Comparison of ENCODE assay signal across 8 cellular contexts in genomic region chr2:74199275-74199701, GRCh38. TPM values are rescaled to one million over a fixed set of nuclear protein-coding genes. Genes with fewer than 3 reads are reported as not detected.
A peak's percentile ranks its signal among the peaks of the same experiment; 100 is the strongest.
DNase-seq lines count a peak whose midpoint lies in the region; ATAC-seq and TF ChIP-seq lines count a peak whose summit lies in the region.

No MANE protein-coding gene starts in this region.

- peaks cover 31% of the 10 kb centered on the region for H3K36me3 ChIP-seq in A673 (ENCODE audit: insufficient read depth, low read length, poor library complexity, severe bottlenecking)
- peaks cover 45% of the 10 kb centered on the region for H3K36me3 ChIP-seq in HUES6 (ENCODE audit: control insufficient read depth, insufficient read depth, low read length)
- H3K36me3 ChIP-seq in mucosa of descending colon (ENCODE audit: low read depth) = no peaks in the 10 kb centered on the region

- H3K4me1 ChIP-seq in A673 (ENCODE audit: insufficient read depth, low read length, poor library complexity, severe bottlenecking) (peaks cover 17% of the 10 kb centered on the region), HUES6 (ENCODE audit: control insufficient read depth, insufficient read depth, low read length) (peaks cover 15% of the 10 kb centered on the region), mucosa of descending colon (ENCODE audit: low read depth) (peaks cover 2% of the 10 kb centered on the region)

- intact Hi-C loops in A673 (cut with micrococcal nuclease; ENCODE audit: unreplicated experiment) (loop anchor here (2.0 kb wide), 1 partner anchor 20 kb away; the partner anchor contains the start of gene MOB1A), MCF 10A (cut with micrococcal nuclease) (loop anchor here (1.0 to 2.0 kb wide), 2 partner anchors 21 to 78 kb away; partner anchors contain the start of gene MOB1A), mucosa of descending colon (cut with DNase I, micrococcal nuclease) (no loop called here)

- no peaks in the 10 kb centered on the region for H3K27me3 Mint-ChIP-seq in MCF 10A (ENCODE audit: insufficient read depth, unreplicated experiment)

- no peaks in the 10 kb centered on the region for H3K9me3 ChIP-seq in A673 (ENCODE audit: low read depth, low read length, poor library complexity, severe bottlenecking)
- H3K9me3 ChIP-seq in HUES6 (ENCODE audit: control insufficient read depth, insufficient read depth, low read depth, low read length) = no peaks in the 10 kb centered on the region
- H3K9me3 ChIP-seq in mucosa of descending colon = no peaks in the 10 kb centered on the region

- in situ Hi-C loops in KBM-7 (cut with MboI; ENCODE audit: low pct_unique_long_range_greater_than_20kb, low sequenced_read_pairs) = no loop called here

- no peak; the same call in 1 of the 2 replicates for TF ChIP-seq CTCF in A673 (conservative IDR thresholded peaks at IDR 0.05; ENCODE audit: low read depth, low read length)
- no peak for TF ChIP-seq CTCF in MCF 10A (IDR thresholded peaks at IDR 0.05; ENCODE audit: unreplicated experiment)
- TF ChIP-seq CTCF in mucosa of descending colon (IDR thresholded peaks at IDR 0.05) = no peak

- CTCF ChIA-PET in A673 (lab: Charles Lee) = interaction anchor here (0.6 to 1.8 kb wide), 2 partner anchors 17 to 21 kb away, joined by 3 to 5 read pairs; partner anchors contain the start of gene MOB1A
- CTCF ChIA-PET in MCF 10A (lab: Yijun Ruan, JAX) = interaction anchor here (0.6 to 1.7 kb wide), 5 partner anchors 19 to 1921 kb away, joined by 3 to 4 read pairs (median 4); no protein-coding TSS in a partner anchor

- H3K36me3 Mint-ChIP-seq in MCF 10A (ENCODE audit: insufficient read depth, unreplicated experiment) = peaks cover 34% of the 10 kb centered on the region

- POLR2A ChIA-PET in A673 (lab: Charles Lee; ENCODE audit: low non-redundant PET) (interaction anchor here (0.6 to 1.6 kb wide), 3 partner anchors 21 to 371 kb away, joined by 4 to 5 read pairs (median 4); partner anchors contain the start of genes MOB1A and STAMBP), MCF 10A (lab: Yijun Ruan, JAX) (interaction anchor here (0.7 to 5.6 kb wide), 19 partner anchors 11 to 435 kb away, joined by 3 to 148 read pairs (median 4); partner anchors contain the start of genes BOLA3, MOB1A and STAMBP)

- peak overlapping the region; percentile 94 for H3K4me3 Mint-ChIP-seq in MCF 10A (ENCODE audit: unreplicated experiment)

- H3K4me1 Mint-ChIP-seq in MCF 10A (ENCODE audit: insufficient read depth, unreplicated experiment) = peaks cover 31% of the 10 kb centered on the region

- H3K27ac ChIP-seq in A673 (ENCODE audit: low read depth, low read length, poor library complexity, severe bottlenecking) = peak overlapping the region; percentile 99
- peak overlapping the region; percentile 100 for H3K27ac ChIP-seq in HUES6 (ENCODE audit: low read depth, low read length)

- peak overlapping the region; percentile 100 for H3K9ac ChIP-seq in HUES6 (ENCODE audit: low read length)

- no TSS peak for BruUV-seq in A673 (replicated peaks; lab: Mats Ljungman, UMichigan)
- BruUV-seq in MCF 10A (replicated peaks; lab: Mats Ljungman, UMichigan) = no TSS peak

- DNase-seq in A673 (ENCODE audit: low spot score) (no peak), MCF 10A (ENCODE audit: unreplicated experiment) (no peak), mucosa of descending colon (peak in 2 of 3 donors; percentile 45 to 60), NCI-H2227 treated with DMSO at 0.1 percent for 48 hours (lab: John Stamatoyannopoulos, UW) (no peak), KBM-7 (no peak)
- DNase-seq in stimulated activated naive CD4-positive, alpha-beta T cell (lab: John Stamatoyannopoulos, UW) = no peak
- no peak for DNase-seq in central memory CD4-positive, alpha-beta T cell

- no peak for ATAC-seq in mucosa of descending colon

- H3K27ac Mint-ChIP-seq in MCF 10A (ENCODE audit: low read depth, unreplicated experiment) = peak overlapping the region; percentile 97

- H3K27me3 ChIP-seq in A673 (replicated peaks; ENCODE audit: insufficient read depth, low read depth, low read length, poor library complexity) (no peaks in the 10 kb centered on the region), HUES6 (ENCODE audit: control insufficient read depth, insufficient read depth, low read length) (no peaks in the 10 kb centered on the region)

- no peaks in the 10 kb centered on the region for H3K9me3 Mint-ChIP-seq in MCF 10A (ENCODE audit: unreplicated experiment)

- H3K4me3 ChIP-seq in A673 (ENCODE audit: low read depth, low read length, poor library complexity, severe bottlenecking) (peak overlapping the region; percentile 79), HUES6 (ENCODE audit: low read depth, low read length) (peak overlapping the region; percentile 100), mucosa of descending colon (peak overlapping the region; percentile 81)

RNA-seq across cellular contexts. Expression of gene MTHFD2, which starts 0.9 kb away (rescaled TPM):
- 252 and 293 TPM in 2 replicates for total RNA-seq in A673 (2021)
- 387 and 470 TPM in 2 replicates for total RNA-seq in MCF 10A (2022)
- 10 to 100 TPM; 18.6 to 42.2 (median 19.3) TPM for total RNA-seq in mucosa of descending colon

RNA-seq across cellular contexts. Expression of gene MOB1A, which starts 20.6 kb away (rescaled TPM):
- total RNA-seq in A673 (2021) = 110 and 116 TPM in 2 replicates
- total RNA-seq in MCF 10A (2022) = 92.6 and 97.5 TPM in 2 replicates
- total RNA-seq in mucosa of descending colon = 100 to 1,000 TPM; 117 to 129 (median 124) TPM

RNA-seq across cellular contexts. Expression of gene BOLA3, which starts 51.6 kb away (rescaled TPM):
- total RNA-seq in A673 (2021) (55.9 and 71.9 TPM in 2 replicates), MCF 10A (2022) (72.5 and 83.8 TPM in 2 replicates), mucosa of descending colon (10 to 100 TPM; 29.6 to 47.0 (median 38.0) TPM)

Comparison
In these comparisons a context has a peak if more than half of its experiments do, and no peak if none do; other contexts are left out.
1. DNase-seq: peak in mucosa of descending colon (2 of 3); none in A673 (single experiment), MCF 10A (single experiment), stimulated activated naive CD4-positive, alpha-beta T cell (0 of 6), NCI-H2227 treated with DMSO at 0.1 percent for 48 hours (single experiment), central memory CD4-positive, alpha-beta T cell (single experiment) and KBM-7 (single experiment).
2. intact Hi-C loops: an anchor here in A673 (2.0 kb wide) and MCF 10A (1.0 to 2.0 kb wide); none called in mucosa of descending colon.
3. Peak in every context shown above with its lines, with median percentiles within 50 percentile points of each other: H3K4me3 ChIP-seq.